In the genomic region with DNA sequence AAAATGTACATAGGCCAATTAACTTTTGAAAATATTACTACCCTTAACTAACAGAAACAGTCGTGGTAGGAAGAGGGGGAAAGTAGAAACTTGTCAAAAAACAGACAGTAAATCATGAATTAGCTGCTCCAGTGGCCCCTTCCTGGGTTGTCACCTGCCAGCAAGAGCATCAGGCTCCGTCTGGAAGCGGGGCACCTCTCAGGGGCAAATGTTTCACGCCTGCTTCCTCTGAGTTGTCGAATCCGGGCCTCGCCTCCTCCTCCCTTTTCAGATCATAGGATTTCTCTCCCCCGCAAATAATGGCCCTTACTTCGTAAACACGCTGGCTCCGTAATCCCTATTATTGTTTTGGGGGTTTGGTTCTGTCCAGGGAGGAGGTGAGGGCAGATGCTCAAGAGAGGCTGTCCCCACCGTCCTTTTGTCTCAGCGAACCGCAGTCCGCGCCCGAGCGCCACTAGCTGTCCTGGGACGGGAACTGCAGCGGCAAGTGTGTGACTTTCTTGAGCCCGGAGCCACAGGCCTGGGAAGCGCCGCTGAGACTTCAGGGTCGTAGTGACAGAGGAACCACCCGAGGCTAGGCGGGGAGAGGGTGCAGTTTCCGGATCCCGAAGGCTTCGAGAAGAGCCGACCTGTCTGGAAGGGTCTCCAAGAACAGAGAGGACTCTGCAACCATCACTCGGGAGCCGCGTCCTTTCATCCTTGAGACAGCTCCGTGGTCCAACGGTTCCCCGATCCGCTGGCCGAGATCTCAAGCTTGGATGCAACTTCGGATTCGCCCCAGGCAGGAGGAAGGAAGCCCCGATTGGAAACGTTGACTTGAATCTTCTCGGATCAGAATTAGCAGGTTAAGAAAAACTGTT, we compare ENCODE assay signal across 1 cellular context.
TF ChIP-seq lines count a peak whose summit lies in the region.

No MANE protein-coding gene starts in this region.

TF ChIP-seq in GM23338, 12 proteins besides CTCF, POLR2A, EP300 and RAD21 (continued from another document):
- TF ChIP-seq, protein P1, sequence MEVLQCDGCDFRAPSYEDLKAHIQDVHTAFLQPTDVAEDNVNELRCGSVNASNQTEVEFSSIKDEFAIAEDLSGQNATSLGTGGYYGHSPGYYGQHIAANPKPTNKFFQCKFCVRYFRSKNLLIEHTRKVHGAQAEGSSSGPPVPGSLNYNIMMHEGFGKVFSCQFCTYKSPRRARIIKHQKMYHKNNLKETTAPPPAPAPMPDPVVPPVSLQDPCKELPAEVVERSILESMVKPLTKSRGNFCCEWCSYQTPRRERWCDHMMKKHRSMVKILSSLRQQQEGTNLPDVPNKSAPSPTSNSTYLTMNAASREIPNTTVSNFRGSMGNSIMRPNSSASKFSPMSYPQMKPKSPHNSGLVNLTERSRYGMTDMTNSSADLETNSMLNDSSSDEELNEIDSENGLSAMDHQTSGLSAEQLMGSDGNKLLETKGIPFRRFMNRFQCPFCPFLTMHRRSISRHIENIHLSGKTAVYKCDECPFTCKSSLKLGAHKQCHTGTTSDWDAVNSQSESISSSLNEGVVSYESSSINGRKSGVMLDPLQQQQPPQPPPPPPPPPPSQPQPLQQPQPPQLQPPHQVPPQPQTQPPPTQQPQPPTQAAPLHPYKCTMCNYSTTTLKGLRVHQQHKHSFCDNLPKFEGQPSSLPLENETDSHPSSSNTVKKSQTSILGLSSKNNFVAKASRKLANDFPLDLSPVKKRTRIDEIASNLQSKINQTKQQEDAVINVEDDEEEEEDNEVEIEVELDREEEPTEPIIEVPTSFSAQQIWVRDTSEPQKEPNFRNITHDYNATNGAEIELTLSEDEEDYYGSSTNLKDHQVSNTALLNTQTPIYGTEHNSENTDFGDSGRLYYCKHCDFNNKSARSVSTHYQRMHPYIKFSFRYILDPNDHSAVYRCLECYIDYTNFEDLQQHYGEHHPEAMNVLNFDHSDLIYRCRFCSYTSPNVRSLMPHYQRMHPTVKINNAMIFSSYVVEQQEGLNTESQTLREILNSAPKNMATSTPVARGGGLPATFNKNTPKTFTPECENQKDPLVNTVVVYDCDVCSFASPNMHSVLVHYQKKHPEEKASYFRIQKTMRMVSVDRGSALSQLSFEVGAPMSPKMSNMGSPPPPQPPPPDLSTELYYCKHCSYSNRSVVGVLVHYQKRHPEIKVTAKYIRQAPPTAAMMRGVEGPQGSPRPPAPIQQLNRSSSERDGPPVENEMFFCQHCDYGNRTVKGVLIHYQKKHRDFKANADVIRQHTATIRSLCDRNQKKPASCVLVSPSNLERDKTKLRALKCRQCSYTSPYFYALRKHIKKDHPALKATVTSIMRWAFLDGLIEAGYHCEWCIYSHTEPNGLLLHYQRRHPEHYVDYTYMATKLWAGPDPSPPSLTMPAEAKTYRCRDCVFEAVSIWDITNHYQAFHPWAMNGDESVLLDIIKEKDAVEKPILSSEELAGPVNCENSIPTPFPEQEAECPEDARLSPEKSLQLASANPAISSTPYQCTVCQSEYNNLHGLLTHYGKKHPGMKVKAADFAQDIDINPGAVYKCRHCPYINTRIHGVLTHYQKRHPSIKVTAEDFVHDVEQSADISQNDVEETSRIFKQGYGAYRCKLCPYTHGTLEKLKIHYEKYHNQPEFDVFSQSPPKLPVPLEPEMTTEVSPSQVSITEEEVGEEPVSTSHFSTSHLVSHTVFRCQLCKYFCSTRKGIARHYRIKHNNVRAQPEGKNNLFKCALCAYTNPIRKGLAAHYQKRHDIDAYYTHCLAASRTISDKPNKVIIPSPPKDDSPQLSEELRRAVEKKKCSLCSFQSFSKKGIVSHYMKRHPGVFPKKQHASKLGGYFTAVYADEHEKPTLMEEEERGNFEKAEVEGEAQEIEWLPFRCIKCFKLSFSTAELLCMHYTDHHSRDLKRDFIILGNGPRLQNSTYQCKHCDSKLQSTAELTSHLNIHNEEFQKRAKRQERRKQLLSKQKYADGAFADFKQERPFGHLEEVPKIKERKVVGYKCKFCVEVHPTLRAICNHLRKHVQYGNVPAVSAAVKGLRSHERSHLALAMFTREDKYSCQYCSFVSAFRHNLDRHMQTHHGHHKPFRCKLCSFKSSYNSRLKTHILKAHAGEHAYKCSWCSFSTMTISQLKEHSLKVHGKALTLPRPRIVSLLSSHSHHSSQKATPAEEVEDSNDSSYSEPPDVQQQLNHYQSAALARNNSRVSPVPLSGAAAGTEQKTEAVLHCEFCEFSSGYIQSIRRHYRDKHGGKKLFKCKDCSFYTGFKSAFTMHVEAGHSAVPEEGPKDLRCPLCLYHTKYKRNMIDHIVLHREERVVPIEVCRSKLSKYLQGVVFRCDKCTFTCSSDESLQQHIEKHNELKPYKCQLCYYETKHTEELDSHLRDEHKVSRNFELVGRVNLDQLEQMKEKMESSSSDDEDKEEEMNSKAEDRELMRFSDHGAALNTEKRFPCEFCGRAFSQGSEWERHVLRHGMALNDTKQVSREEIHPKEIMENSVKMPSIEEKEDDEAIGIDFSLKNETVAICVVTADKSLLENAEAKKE (CRISPR knock-in tag; IDR thresholded peaks at IDR 0.05) = no peak
- TF ChIP-seq NANOG (IDR thresholded peaks at IDR 0.05; ENCODE audit: borderline replicate concordance) (no peak), ETS1 (IDR thresholded peaks at IDR 0.05) (no peak), EZH2 (IDR thresholded peaks at IDR 0.05; ENCODE audit: low read depth, unreplicated experiment) (no peak), ZNF114 (CRISPR knock-in tag; IDR thresholded peaks at IDR 0.05) (no peak), ZNF331 (CRISPR knock-in tag; IDR thresholded peaks at IDR 0.05; ENCODE audit: low read depth) (no peak)
- TF ChIP-seq, protein P2, sequence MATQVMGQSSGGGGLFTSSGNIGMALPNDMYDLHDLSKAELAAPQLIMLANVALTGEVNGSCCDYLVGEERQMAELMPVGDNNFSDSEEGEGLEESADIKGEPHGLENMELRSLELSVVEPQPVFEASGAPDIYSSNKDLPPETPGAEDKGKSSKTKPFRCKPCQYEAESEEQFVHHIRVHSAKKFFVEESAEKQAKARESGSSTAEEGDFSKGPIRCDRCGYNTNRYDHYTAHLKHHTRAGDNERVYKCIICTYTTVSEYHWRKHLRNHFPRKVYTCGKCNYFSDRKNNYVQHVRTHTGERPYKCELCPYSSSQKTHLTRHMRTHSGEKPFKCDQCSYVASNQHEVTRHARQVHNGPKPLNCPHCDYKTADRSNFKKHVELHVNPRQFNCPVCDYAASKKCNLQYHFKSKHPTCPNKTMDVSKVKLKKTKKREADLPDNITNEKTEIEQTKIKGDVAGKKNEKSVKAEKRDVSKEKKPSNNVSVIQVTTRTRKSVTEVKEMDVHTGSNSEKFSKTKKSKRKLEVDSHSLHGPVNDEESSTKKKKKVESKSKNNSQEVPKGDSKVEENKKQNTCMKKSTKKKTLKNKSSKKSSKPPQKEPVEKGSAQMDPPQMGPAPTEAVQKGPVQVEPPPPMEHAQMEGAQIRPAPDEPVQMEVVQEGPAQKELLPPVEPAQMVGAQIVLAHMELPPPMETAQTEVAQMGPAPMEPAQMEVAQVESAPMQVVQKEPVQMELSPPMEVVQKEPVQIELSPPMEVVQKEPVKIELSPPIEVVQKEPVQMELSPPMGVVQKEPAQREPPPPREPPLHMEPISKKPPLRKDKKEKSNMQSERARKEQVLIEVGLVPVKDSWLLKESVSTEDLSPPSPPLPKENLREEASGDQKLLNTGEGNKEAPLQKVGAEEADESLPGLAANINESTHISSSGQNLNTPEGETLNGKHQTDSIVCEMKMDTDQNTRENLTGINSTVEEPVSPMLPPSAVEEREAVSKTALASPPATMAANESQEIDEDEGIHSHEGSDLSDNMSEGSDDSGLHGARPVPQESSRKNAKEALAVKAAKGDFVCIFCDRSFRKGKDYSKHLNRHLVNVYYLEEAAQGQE (IDR thresholded peaks at IDR 0.05; ENCODE audit: unreplicated experiment) = no peak
